ENCODE assay signal across 19 cellular contexts in the genomic region with DNA sequence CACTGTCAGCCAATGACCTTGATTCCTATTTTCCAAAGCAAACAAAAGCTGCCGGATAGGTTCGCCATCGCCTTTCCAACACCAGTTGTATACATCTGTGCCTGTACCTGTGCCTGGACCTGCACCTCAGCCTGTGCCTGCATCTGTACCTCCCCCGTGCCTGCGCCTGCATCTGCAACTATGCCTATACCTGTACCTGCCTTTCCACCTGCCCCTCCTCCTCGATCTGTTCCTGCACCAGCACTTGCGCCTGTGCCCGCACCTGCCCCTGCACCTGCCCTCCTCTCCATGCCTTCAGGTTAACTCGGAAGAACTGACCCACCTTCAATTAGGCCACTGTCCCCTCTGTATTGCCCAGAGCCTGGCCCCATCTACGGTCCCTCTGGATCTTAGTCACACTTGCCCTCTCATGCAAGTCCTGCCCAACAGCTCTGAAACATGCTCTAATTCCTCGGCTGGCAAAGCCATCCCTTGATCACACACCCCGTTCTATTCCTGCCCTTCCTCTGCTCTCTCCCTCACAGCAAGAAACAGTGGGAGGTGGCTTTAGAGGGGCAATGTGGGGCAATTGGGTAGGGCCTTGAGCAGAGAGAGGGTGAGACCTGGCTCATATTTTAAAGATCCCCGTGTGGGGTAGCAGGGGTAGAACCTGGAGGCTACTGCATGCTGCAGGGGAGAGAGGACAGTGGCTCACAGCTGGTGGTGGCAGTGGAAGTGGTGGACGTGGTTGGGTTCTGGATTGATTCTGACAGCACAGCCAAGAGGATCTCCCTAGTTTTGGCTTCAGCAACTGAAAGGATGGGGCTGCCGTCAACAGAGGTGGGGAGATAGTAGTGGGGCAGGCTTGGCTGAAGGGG. TPM values are rescaled to one million over a fixed set of nuclear protein-coding genes. Genes with fewer than 3 reads are reported as not detected.
DNase-seq lines count a peak whose midpoint lies in the region; ATAC-seq and TF ChIP-seq lines count a peak whose summit lies in the region.
"Had no signal": no experiment of that assay in that cellular context is flagged by ENCODE, and none has a peak within 500 bp of the region (broad histone marks: within the 10 kb centered on the region; RNA-seq: fewer than 3 reads in every experiment).

No MANE protein-coding gene starts in this region.

- no peak for ATAC-seq in lower lobe of right lung
- no peak for ATAC-seq in GM18873 (IDR thresholded peaks at IDR 0.05; ENCODE audit: low FRiP score, unreplicated experiment)
- no peak for ATAC-seq in HG03097 (IDR thresholded peaks at IDR 0.05; ENCODE audit: low FRiP score, unreplicated experiment)
- ATAC-seq: Panc1 had no signal

- peaks cover 3 to 12% (median 5%) of the 10 kb centered on the region in 7 donors for H3K9me3 Mint-ChIP-seq in CD14-positive monocyte

- no peak overlapping the region for H3K4me3 ChIP-seq in coronary artery
- no peak overlapping the region for H3K4me3 ChIP-seq in lower lobe of right lung
- H3K4me3 ChIP-seq in spleen, result no peak overlapping the region

- intact Hi-C loops in CD14-positive monocyte (cut with micrococcal nuclease) (no loop called here), lower lobe of right lung (cut with DNase I) (no loop called here), spleen (cut with DNase I; ENCODE audit: low total_unique reads) (no loop called here)

- TF ChIP-seq POLR2A in spleen (IDR thresholded peaks at IDR 0.05), result no peak

- no peak for TF ChIP-seq CTCF in CD14-positive monocyte (IDR thresholded peaks at IDR 0.05)
- no peak for TF ChIP-seq CTCF in coronary artery (IDR thresholded peaks at IDR 0.05)
- TF ChIP-seq CTCF in lower lobe of right lung (IDR thresholded peaks at IDR 0.05), result no peak
- TF ChIP-seq CTCF in spleen (IDR thresholded peaks at IDR 0.05 in 8 of 11, conservative IDR thresholded peaks at IDR 0.05 in 3 of 11), result no peak

- WGBS in spleen, 5 donors, result 86 to 92% (median 90%) methylated on average over 15 of the region's 15 CpGs

- DNase-seq in CD14-positive monocyte (ENCODE audit: low spot score) (peak; percentile 33), coronary artery (ENCODE audit: low spot score) (peak; percentile 65), lower lobe of right lung (peak; percentile 25), spleen (peak; percentile 52)
- DNase-seq in stimulated activated CD4-positive, alpha-beta T cell treated with anti-CD3 and anti-CD28 coated beads, Interleukin-4, amount 100 ng/mL, for 4 hours, result no peak
- DNase-seq: ACHN; CD4-positive, alpha-beta memory T cell; DMS79 treated with DMSO at 0.1 percent for 48 hours; GOT3; Karpas-422; MM.1S; NCI-H1105 treated with DMSO at 0.1 percent for 48 hours; NCI-H187; NCI-H446 treated with DMSO at 0.1 percent for 48 hours; NCI-H774; SHP77 treated with DMSO at 0.1 percent for 48 hours had no signal

- no peaks in the 10 kb centered on the region for H3K36me3 Mint-ChIP-seq in CD14-positive monocyte
- H3K36me3 Mint-ChIP-seq: CD4-positive, alpha-beta memory T cell had no signal

- no peak overlapping the region for H3K4me3 Mint-ChIP-seq in CD14-positive monocyte
- H3K4me3 Mint-ChIP-seq: CD4-positive, alpha-beta memory T cell had no signal

- no peak overlapping the region for H3K27ac Mint-ChIP-seq in CD14-positive monocyte

- no peaks in the 10 kb centered on the region for H3K9me3 ChIP-seq in lower lobe of right lung
- peaks cover 0 to 4% (median 0%) of the 10 kb centered on the region in 8 donors for H3K9me3 ChIP-seq in spleen

- H3K4me1 Mint-ChIP-seq in CD14-positive monocyte, result peaks cover 13% of the 10 kb centered on the region
- H3K4me1 Mint-ChIP-seq: CD4-positive, alpha-beta memory T cell had no signal

- H3K27me3 ChIP-seq in lower lobe of right lung (ENCODE audit: low read depth) (peaks cover 16% of the 10 kb centered on the region), spleen (replicated peaks in 1 of 7) (peaks cover 0 to 30% (median 0%) of the 10 kb centered on the region in 7 donors)

- H3K27me3 Mint-ChIP-seq in CD14-positive monocyte (ENCODE audit: low read depth in 3 of 3), result peaks cover 0 to 6% (median 2%) of the 10 kb centered on the region in 3 donors

- H3K36me3 ChIP-seq in lower lobe of right lung, result no peaks in the 10 kb centered on the region
- no peaks in the 10 kb centered on the region for H3K36me3 ChIP-seq in spleen

- no peak overlapping the region for H3K27ac ChIP-seq in coronary artery
- H3K27ac ChIP-seq in lower lobe of right lung, result no peak overlapping the region
- H3K27ac ChIP-seq in spleen, result no peak overlapping the region

- H3K4me1 ChIP-seq in lower lobe of right lung (peaks cover 7% of the 10 kb centered on the region), spleen (peaks cover 0 to 4% (median 0%) of the 10 kb centered on the region in 6 donors)

RNA-seq across cellular contexts. Expression of a gene that starts 59.6 kb away (rescaled TPM):
- polyA plus RNA-seq in CD14-positive monocyte (10 to 100 TPM; 39.2 to 43.0 TPM), spleen (10 to 100 TPM; 46.9 to 82.7 (median 74.5) TPM)
- total RNA-seq in lower lobe of right lung (101 TPM), spleen (100 to 1,000 TPM in 6 of 7 donors, 10 to 100 TPM in 1; 91.8 to 209 (median 132) TPM)

Comparison
In these comparisons a context has a peak if more than half of its experiments do, and no peak if none do; other contexts are left out.
1. DNase-seq: peak in CD14-positive monocyte (single experiment), coronary artery (single experiment), lower lobe of right lung (single experiment) and spleen (single experiment); none in stimulated activated CD4-positive, alpha-beta T cell treated with anti-CD3 and anti-CD28 coated beads, Interleukin-4, amount 100 ng/mL, for 4 hours (0 of 2).